In the genomic region with DNA sequence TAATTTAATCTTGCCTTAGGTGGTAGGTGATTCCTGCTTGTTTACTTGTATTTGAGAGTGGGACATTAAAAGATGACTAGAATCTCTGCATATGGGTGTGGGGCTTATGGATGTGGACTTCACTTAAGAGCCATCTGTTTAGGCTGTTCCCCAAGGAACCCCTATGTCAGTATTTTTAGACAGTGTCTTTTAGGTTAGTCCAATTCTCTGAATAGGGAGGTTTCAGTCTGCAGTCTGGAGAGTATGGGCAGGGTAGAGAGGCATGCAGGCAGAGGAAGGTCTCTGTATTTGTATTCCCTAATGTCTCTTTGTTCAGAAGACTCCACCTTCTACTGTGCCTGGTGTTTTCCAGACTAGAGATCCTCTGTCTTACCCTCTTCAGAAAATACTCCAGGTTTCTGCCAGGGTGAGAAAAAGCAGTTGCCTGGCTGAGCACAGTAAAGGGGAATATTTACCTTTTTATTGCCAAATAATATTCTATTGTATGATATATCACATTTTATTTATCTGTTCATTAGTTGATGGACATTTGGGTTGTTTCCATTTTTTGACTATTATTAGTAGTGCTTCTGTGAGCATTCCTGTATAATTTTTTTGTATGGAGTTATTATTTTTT, we compare ENCODE assay signal across 13 cellular contexts. TPM values are rescaled to one million over a fixed set of nuclear protein-coding genes. Genes with fewer than 3 reads are reported as not detected.
DNase-seq lines count a peak whose midpoint lies in the region; ATAC-seq, FAIRE-seq and TF ChIP-seq lines count a peak whose summit lies in the region.
"Had no signal": no experiment of that assay in that cellular context is flagged by ENCODE, and none has a peak within 500 bp of the region (broad histone marks: within the 10 kb centered on the region; RNA-seq: fewer than 3 reads in every experiment).

No MANE protein-coding gene starts in this region.

- H3K27me3 ChIP-seq in GM12878 (replicated peaks in 1 of 2; ENCODE audit: control insufficient read depth in 2 of 2, insufficient read depth in 2 of 2, low read length in 1 of 2) = no peaks in the 10 kb centered on the region
- H3K27me3 ChIP-seq: SJSA1, tibial artery had no signal

- H2AFZ ChIP-seq in GM12878 (ENCODE audit: control insufficient read depth, low read depth, low read length) = peak overlapping the region; percentile 11; the same call in 1 of the 2 replicates

- H3K4me3 Mint-ChIP-seq in CD14-positive monocyte (peak overlapping the region in 1 of 2 donors; percentile 85), nephron progenitor cell (no peak overlapping the region)

- no peak for TF ChIP-seq CTCF in CD14-positive monocyte (IDR thresholded peaks at IDR 0.05)
- no peak for TF ChIP-seq CTCF in GM12878 (IDR thresholded peaks at IDR 0.05 in 2 of 3, conservative IDR thresholded peaks at IDR 0.05 in 1 of 3; ENCODE audit: control insufficient read depth in 2 of 3, extremely low read depth in 1 of 3, insufficient read depth in 1 of 3, low read depth in 3 of 3, low read length in 3 of 3)
- no peak for TF ChIP-seq CTCF in nephron progenitor cell (IDR thresholded peaks at IDR 0.05)

- H3K4me1 ChIP-seq in GM12878 (ENCODE audit: control insufficient read depth, insufficient read depth, low read length) = peaks cover 17% of the 10 kb centered on the region
- H3K4me1 ChIP-seq: tibial artery had no signal

- no peak overlapping the region for H3K9ac ChIP-seq in GM12878 (ENCODE audit: control insufficient read depth, insufficient read depth, low read length)

- H3K9me3 Mint-ChIP-seq in CD14-positive monocyte (peaks cover 4 to 18% (median 7%) of the 10 kb centered on the region in 7 donors), nephron progenitor cell (peaks cover 24% of the 10 kb centered on the region)

- H3K36me3 Mint-ChIP-seq in CD14-positive monocyte (peaks cover 15 to 20% of the 10 kb centered on the region in 2 donors), nephron progenitor cell (ENCODE audit: low read depth) (peaks cover 33% of the 10 kb centered on the region)

- CTCF ChIA-PET in GM12878 (lab: Yijun Ruan, JAX) = interaction anchor here (1.8 to 1.9 kb wide), 2 partner anchors 14 to 21 kb away, joined by 7 to 11 read pairs; no protein-coding TSS in a partner anchor

- TF ChIP-seq RAD21 in GM12878 (IDR thresholded peaks at IDR 0.05; ENCODE audit: insufficient read depth, low read depth, low read length) = no peak

- peaks cover 4% of the 10 kb centered on the region; the same call in 2 of the 3 replicates for H3K9me3 ChIP-seq in GM12878 (replicated peaks; ENCODE audit: control insufficient read depth, insufficient read depth, low read length)
- H3K9me3 ChIP-seq: SJSA1, tibial artery had no signal

- H3K27me3 Mint-ChIP-seq in CD14-positive monocyte (ENCODE audit: low read depth in 3 of 3) (no peaks in the 10 kb centered on the region), nephron progenitor cell (ENCODE audit: low read depth, poor library complexity) (no peaks in the 10 kb centered on the region)

- H3K27ac Mint-ChIP-seq in CD14-positive monocyte = peak overlapping the region; percentile 74 to 97 (median 94)
- no peak overlapping the region for H3K27ac Mint-ChIP-seq in nephron progenitor cell

- no peaks in the 10 kb centered on the region; a peak in 2 of 4 replicates for H3K36me3 ChIP-seq in GM12878 (ENCODE audit: control insufficient read depth in 2 of 2, insufficient read depth in 2 of 2, low read length in 1 of 2)
- H3K36me3 ChIP-seq: SJSA1, tibial artery had no signal

- H4K20me1 ChIP-seq in GM12878 (ENCODE audit: control insufficient read depth, insufficient read depth) = no peaks in the 10 kb centered on the region

- SMC1A ChIA-PET in GM12878 (lab: Charles Lee; ENCODE audit: uncharacterized antibody, unreplicated experiment) = interaction anchor here (1.1 to 3.2 kb wide), 8 partner anchors 10 to 87 kb away, joined by 3 to 22 read pairs (median 8); a partner anchor contains a TSS

- no TSS peak for BruUV-seq in GM12878 (replicated peaks; lab: Mats Ljungman, UMichigan)

- H3K4me2 ChIP-seq in GM12878 (ENCODE audit: control insufficient read depth, insufficient read depth) = peak overlapping the region; percentile 48; the same call in 1 of the 2 replicates

- H3K4me1 Mint-ChIP-seq in CD14-positive monocyte (peaks cover 31% of the 10 kb centered on the region), nephron progenitor cell (no peaks in the 10 kb centered on the region)

- no peak for DNase-seq in CD14-positive monocyte (ENCODE audit: low spot score)
- DNase-seq in Kasumi-1 (lab: John Stamatoyannopoulos, UW) = peak; percentile 21 to 27
- DNase-seq in GM12878 (ENCODE audit: low read depth, low spot score) = no peak
- no peak for DNase-seq in nephron progenitor cell
- no peak for DNase-seq in activated CD4-positive, CD25-positive, alpha-beta regulatory T cell (lab: John Stamatoyannopoulos, UW)
- DNase-seq in HK-2 (ENCODE audit: unreplicated experiment) = no peak
- no peak for DNase-seq in DMS114 treated with DMSO at 0.1 percent for 48 hours (lab: John Stamatoyannopoulos, UW; ENCODE audit: unreplicated experiment)
- DNase-seq: hippocampal formation, mammary epithelial cell, NCI-H446 treated with DMSO at 0.1 percent for 48 hours, tibial artery had no signal

- no peak for TF ChIP-seq POLR2A in GM12878 (IDR thresholded peaks at IDR 0.05; ENCODE audit: low read depth, low read length)

- peak overlapping the region; percentile 73 for H3K27ac ChIP-seq in GM12878 (ENCODE audit: control insufficient read depth, insufficient read depth)
- H3K27ac ChIP-seq: SJSA1, tibial artery had no signal

- no peak for TF ChIP-seq EP300 in GM12878 (IDR thresholded peaks at IDR 0.05; ENCODE audit: borderline replicate concordance in 1 of 2, control insufficient read depth in 1 of 2, low read depth in 2 of 2, low read length in 2 of 2)

- FAIRE-seq in GM12878 (lab: Jason Lieb, UNC) = peak; percentile 23

- no peak overlapping the region for H3K4me3 ChIP-seq in GM12878
- H3K4me3 ChIP-seq: SJSA1, tibial artery had no signal

- RAD21 ChIA-PET in GM12878 (lab: Charles Lee; ENCODE audit: unreplicated experiment) = no interaction called here

- in situ Hi-C loops in GM12878 (cut with MboI) = no loop called here

- POLR2A ChIA-PET in GM12878 (lab: Charles Lee) = no interaction called here

- intact Hi-C loops in CD14-positive monocyte (cut with micrococcal nuclease) = no loop called here
- intact Hi-C loops in GM12878 (cut with micrococcal nuclease; ENCODE audit: unreplicated experiment) = no loop called here

- peaks cover 3% of the 10 kb centered on the region; the same call in 1 of the 2 replicates for H3K79me2 ChIP-seq in GM12878 (ENCODE audit: control insufficient read depth, insufficient read depth, low read length)

- ATAC-seq in GM18517 (IDR thresholded peaks at IDR 0.05; ENCODE audit: unreplicated experiment) (peak; percentile 45), GM12878 (peak; percentile 77)

TF ChIP-seq in GM12878, 131 proteins besides CTCF, POLR2A, EP300 and RAD21:
- TF ChIP-seq, protein P1, sequence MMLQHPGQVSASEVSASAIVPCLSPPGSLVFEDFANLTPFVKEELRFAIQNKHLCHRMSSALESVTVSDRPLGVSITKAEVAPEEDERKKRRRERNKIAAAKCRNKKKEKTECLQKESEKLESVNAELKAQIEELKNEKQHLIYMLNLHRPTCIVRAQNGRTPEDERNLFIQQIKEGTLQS (IDR thresholded peaks at IDR 0.05; ENCODE audit: borderline replicate concordance, extremely low read depth, low read depth, low read length) = no peak
- TF ChIP-seq, protein P2, sequence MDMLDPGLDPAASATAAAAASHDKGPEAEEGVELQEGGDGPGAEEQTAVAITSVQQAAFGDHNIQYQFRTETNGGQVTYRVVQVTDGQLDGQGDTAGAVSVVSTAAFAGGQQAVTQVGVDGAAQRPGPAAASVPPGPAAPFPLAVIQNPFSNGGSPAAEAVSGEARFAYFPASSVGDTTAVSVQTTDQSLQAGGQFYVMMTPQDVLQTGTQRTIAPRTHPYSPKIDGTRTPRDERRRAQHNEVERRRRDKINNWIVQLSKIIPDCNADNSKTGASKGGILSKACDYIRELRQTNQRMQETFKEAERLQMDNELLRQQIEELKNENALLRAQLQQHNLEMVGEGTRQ (IDR thresholded peaks at IDR 0.05; ENCODE audit: borderline replicate concordance, low read depth, low read length) = no peak

RNA-seq across cellular contexts. Expression of a gene that starts 19.1 kb away (rescaled TPM):
- polyA plus RNA-seq in CD14-positive monocyte (1 to 10 TPM in 1 of 2 donors, under 1 TPM in 1; 0.76 to 1.1 TPM), GM12878 (2011; rRNA removed) (6.7 and 8.6 TPM in 2 replicates), GM12878 (2014; fragmentation: Illumina TruSeq; extraction: Trizol) (3.6 and 6.3 TPM in 2 replicates), GM12878 (2014; fragmentation: Nextera tagmentation; extraction: Ambion mirVana) (1 to 10 TPM; 3.0 to 8.0 TPM), GM12878 (2014; rRNA removed) (2.2 TPM in 2 replicates), GM12878 (2016; fragmentation: Nextera tagmentation; extraction: Ambion mirVana) (10 to 100 TPM; 10.1 to 11.0 TPM)
- total RNA-seq in GM12878 (2013; cell fraction: nucleolus; rRNA removed) = 20.4 and 21.8 TPM in 2 replicates
- total RNA-seq in GM12878 (2014; rRNA removed) (5.7 and 6.4 TPM in 2 replicates), GM12878 (2014; rRNA removed; fragmentation: Illumina TruSeq; extraction: Trizol) (6.9 and 7.1 TPM in 2 replicates), GM12878 (2021) (5.9 and 6.4 TPM in 2 replicates)
- polyA plus RNA-seq in GM12878 (2011; ENCODE audit: low read depth) = 2.0 TPM
- 3.7 and 4.1 TPM in 2 replicates for polyA plus RNA-seq in GM12878 (2011; cell fraction: cytosol; rRNA removed)
- polyA plus RNA-seq in GM12878 (2011; cell fraction: nucleus; rRNA removed) = 13.6 and 14.2 TPM in 2 replicates
- polyA plus RNA-seq in GM12878 (2012) = 3.3 and 3.9 TPM in 2 replicates
- polyA minus RNA-seq in GM12878 (2011; rRNA and poly(A)+ RNA removed) = 19.2 and 19.5 TPM in 2 replicates
- 7.4 and 8.1 TPM in 2 replicates for polyA minus RNA-seq in GM12878 (2011; cell fraction: cytosol; rRNA and poly(A)+ RNA removed)
- 10.5 and 13.4 TPM in 2 replicates for polyA minus RNA-seq in GM12878 (2011; cell fraction: nucleus; rRNA and poly(A)+ RNA removed)

RNA-seq across cellular contexts. Expression of a gene that starts 20.2 kb away (rescaled TPM):
- polyA plus RNA-seq in CD14-positive monocyte (10 to 100 TPM; 31.8 to 34.6 TPM), GM12878 (2011; rRNA removed) (17.9 and 21.7 TPM in 2 replicates), GM12878 (2014; fragmentation: Illumina TruSeq; extraction: Trizol) (9.8 and 14.8 TPM in 2 replicates), GM12878 (2014; fragmentation: Nextera tagmentation; extraction: Ambion mirVana) (1 to 10 TPM; 4.8 to 5.9 TPM), GM12878 (2014; rRNA removed) (6.5 and 7.7 TPM in 2 replicates), GM12878 (2016; fragmentation: Nextera tagmentation; extraction: Ambion mirVana) (10 to 100 TPM; 14.0 to 14.9 TPM)
- 16.1 and 17.6 TPM in 2 replicates for total RNA-seq in GM12878 (2013; cell fraction: nucleolus; rRNA removed)
- total RNA-seq in GM12878 (2014; rRNA removed) (4.3 and 5.6 TPM in 2 replicates), GM12878 (2014; rRNA removed; fragmentation: Illumina TruSeq; extraction: Trizol) (6.5 and 7.0 TPM in 2 replicates), GM12878 (2021) (7.5 and 7.7 TPM in 2 replicates)
- 2.4 TPM for polyA plus RNA-seq in GM12878 (2011; ENCODE audit: low read depth)
- polyA plus RNA-seq in GM12878 (2011; cell fraction: cytosol; rRNA removed) = 6.9 and 7.0 TPM in 2 replicates
- polyA plus RNA-seq in GM12878 (2011; cell fraction: nucleus; rRNA removed) = 8.1 and 11.7 TPM in 2 replicates
- polyA plus RNA-seq in GM12878 (2012) = 3.3 and 5.2 TPM in 2 replicates
- 9.6 and 14.6 TPM in 2 replicates for polyA minus RNA-seq in GM12878 (2011; rRNA and poly(A)+ RNA removed)
- 1.8 and 2.1 TPM in 2 replicates for polyA minus RNA-seq in GM12878 (2011; cell fraction: cytosol; rRNA and poly(A)+ RNA removed)
- 5.1 and 5.2 TPM in 2 replicates for polyA minus RNA-seq in GM12878 (2011; cell fraction: nucleus; rRNA and poly(A)+ RNA removed)

Comparison
In these comparisons a context has a peak if more than half of its experiments do, and no peak if none do; other contexts are left out.
1. DNase-seq: peak in Kasumi-1 (2 of 2); none in CD14-positive monocyte (single experiment), GM12878 (single experiment), nephron progenitor cell (single experiment), activated CD4-positive, CD25-positive, alpha-beta regulatory T cell (0 of 4), HK-2 (single experiment) and DMS114 treated with DMSO at 0.1 percent for 48 hours (single experiment).